Comparison of ENCODE assay signal across 9 cellular contexts in the genomic region with DNA sequence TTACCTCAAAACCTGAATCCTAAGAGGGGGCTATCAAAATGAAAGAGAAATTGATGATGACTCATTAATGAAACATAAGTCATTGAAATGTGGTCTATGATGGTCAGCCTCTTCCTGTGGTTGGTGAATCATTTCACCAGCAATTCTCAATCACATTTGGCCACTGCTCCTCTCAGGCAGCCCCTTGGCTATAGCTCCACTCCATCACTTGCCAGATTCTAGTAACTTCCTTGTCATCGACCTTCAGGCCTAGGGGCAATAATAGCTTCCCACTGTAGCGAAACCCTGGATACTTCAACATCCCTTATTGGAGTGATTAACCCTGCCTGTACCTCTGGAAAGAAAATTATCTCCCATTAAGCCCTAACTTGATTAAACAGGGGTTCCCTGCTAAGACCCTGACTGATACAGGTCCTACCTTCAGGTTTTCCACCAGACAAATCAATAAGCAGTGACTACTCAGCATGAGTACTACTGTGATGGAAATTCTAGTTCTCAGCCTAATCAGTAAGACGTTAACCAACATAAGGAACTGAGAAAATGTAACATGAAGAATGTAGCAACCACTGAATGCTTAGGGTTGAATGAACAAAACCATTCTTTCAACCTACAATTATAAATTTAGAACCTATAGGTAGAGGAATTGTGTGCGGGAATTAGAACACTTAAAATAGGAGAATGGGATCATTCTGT. TPM values are rescaled to one million over a fixed set of nuclear protein-coding genes. Genes with fewer than 3 reads are reported as not detected.
A peak's percentile ranks its signal among the peaks of the same experiment; 100 is the strongest.
DNase-seq lines count a peak whose midpoint lies in the region; ATAC-seq and TF ChIP-seq lines count a peak whose summit lies in the region.
"Had no signal": no experiment of that assay in that cellular context is flagged by ENCODE, and none has a peak within 500 bp of the region (broad histone marks: within the 10 kb centered on the region; RNA-seq: fewer than 3 reads in every experiment).

No MANE protein-coding gene starts in this region.

- POLR2A ChIA-PET in HCT116 (lab: Charles Lee) (no interaction called here), OCI-LY7 (lab: Charles Lee) (interaction anchor here (1.1 kb wide), 1 partner anchor 21 kb away, joined by 3 read pairs; no protein-coding TSS in a partner anchor)
- POLR2A ChIA-PET in CD4-positive, alpha-beta memory T cell (lab: Charles Lee; ENCODE audit: partially characterized antibody): interaction anchor here (1.2 kb wide), 1 partner anchor 409 kb away, joined by 5 read pairs; a partner anchor contains a TSS

- no peaks in the 10 kb centered on the region for H3K36me3 ChIP-seq in HCT116 (ENCODE audit: control insufficient read depth in 1 of 2, insufficient read depth in 2 of 2, low read length in 2 of 2)
- no peaks in the 10 kb centered on the region for H3K36me3 ChIP-seq in OCI-LY7 (ENCODE audit: insufficient read depth, low read length)
- no peaks in the 10 kb centered on the region for H3K36me3 ChIP-seq in CD4-positive, alpha-beta memory T cell (ENCODE audit: insufficient read depth, low read length)
- H3K36me3 ChIP-seq: SJCRH30 had no signal

- H2AFZ ChIP-seq in HCT116 (ENCODE audit: low read depth, low read length, poor library complexity, severe bottlenecking) (peak overlapping the region; percentile 33), OCI-LY7 (ENCODE audit: low read length) (no peak overlapping the region)

- no peak overlapping the region for H3K27ac Mint-ChIP-seq in CD4-positive, alpha-beta memory T cell

- CTCF ChIA-PET in HCT116 (lab: Charles Lee): interaction anchor here (0.8 to 2.3 kb wide), 6 partner anchors 19 to 1418 kb away, joined by 3 to 9 read pairs (median 4); a partner anchor contains a TSS
- CTCF ChIA-PET in OCI-LY7 (lab: Charles Lee; ENCODE audit: unreplicated experiment): no interaction called here
- CTCF ChIA-PET in CD4-positive, alpha-beta memory T cell (lab: Charles Lee; ENCODE audit: partially characterized antibody): interaction anchor here (0.6 to 2.1 kb wide), 14 partner anchors 9 to 937 kb away, joined by 3 to 11 read pairs (median 4); a partner anchor contains a TSS

- BruUV-seq in HCT116 (replicated peaks; lab: Mats Ljungman, UMichigan): no TSS peak
- BruUV-seq in OCI-LY7 (replicated peaks; lab: Mats Ljungman, UMichigan): no TSS peak

- H3K4me2 ChIP-seq in HCT116 (ENCODE audit: low read length) (peak overlapping the region; percentile 4; the same call in 1 of the 2 replicates), OCI-LY7 (ENCODE audit: low read length) (no peak overlapping the region)

- ATAC-seq in GM18517 (IDR thresholded peaks at IDR 0.05; ENCODE audit: unreplicated experiment) (peak; percentile 90), HCT116 (peak; percentile 58; the same call in 1 of the 2 replicates)

- H4K20me1 ChIP-seq in HCT116 (ENCODE audit: insufficient read depth) (no peaks in the 10 kb centered on the region), OCI-LY7 (ENCODE audit: insufficient read depth, low read length) (no peaks in the 10 kb centered on the region)

- peaks cover 0 to 4% (median 2%) of the 10 kb centered on the region in 4 donors for H3K4me1 Mint-ChIP-seq in CD4-positive, alpha-beta memory T cell

- H3K27me3 Mint-ChIP-seq in CD4-positive, alpha-beta memory T cell: peaks cover 0 to 1% of the 10 kb centered on the region in 2 donors

- TF ChIP-seq POLR2A in HCT116 (IDR thresholded peaks at IDR 0.05; ENCODE audit: borderline replicate concordance, extremely low read depth, insufficient read depth, insufficient read length): no peak

- H3K4me1 ChIP-seq in HCT116 (ENCODE audit: control insufficient read depth in 1 of 2, insufficient read depth in 2 of 2, low read length in 2 of 2): peaks cover 0 to 9% of the 10 kb centered on the region in 2 experiments; a peak in 1 of 4 replicates
- H3K4me1 ChIP-seq in OCI-LY7 (ENCODE audit: insufficient read depth, low read length, poor library complexity, severe bottlenecking): no peaks in the 10 kb centered on the region
- H3K4me1 ChIP-seq in CD4-positive, alpha-beta memory T cell (ENCODE audit: insufficient read depth, low read length): no peaks in the 10 kb centered on the region

- TF ChIP-seq RAD21 in HCT116 (IDR thresholded peaks at IDR 0.05; ENCODE audit: low read depth): no peak

- H3K4me3 Mint-ChIP-seq in CD4-positive, alpha-beta memory T cell: no peak overlapping the region

- DNase-seq in HCT116 (ENCODE audit: low read depth, low spot score): peak; percentile 18
- peak; percentile 78 for DNase-seq in NCI-H226
- peak; percentile 98 for DNase-seq in fibroblast of mammary gland (ENCODE audit: low read depth)
- DNase-seq in stimulated activated CD8-positive, alpha-beta memory T cell treated with anti-CD3 and anti-CD28 coated beads, Interleukin-4, amount 100 ng/mL, for 48 hours: peak; percentile 30
- DNase-seq in OCI-LY7 (ENCODE audit: low spot score): no peak
- no peak for DNase-seq in NCI-H1105 (lab: John Stamatoyannopoulos, UW)
- no peak for DNase-seq in CD4-positive, alpha-beta memory T cell

- intact Hi-C loops in HCT116 (cut with micrococcal nuclease): loop anchor here (1.0 to 5.0 kb wide), 6 partner anchors 58 to 1257 kb away; no protein-coding TSS in a partner anchor
- intact Hi-C loops in OCI-LY7 (cut with micrococcal nuclease; ENCODE audit: unreplicated experiment): loop anchor here (1.0 to 10.0 kb wide), 5 partner anchors 286 to 1260 kb away; a partner anchor contains a TSS
- intact Hi-C loops in CD4-positive, alpha-beta memory T cell (cut with micrococcal nuclease): loop anchor here (1.0 to 5.0 kb wide), 9 partner anchors 286 to 1291 kb away; a partner anchor contains a TSS

- H3K9ac ChIP-seq in HCT116 (ENCODE audit: low read length): no peak overlapping the region

- no peaks in the 10 kb centered on the region for H3K36me3 Mint-ChIP-seq in CD4-positive, alpha-beta memory T cell

- H3K79me2 ChIP-seq in HCT116 (ENCODE audit: insufficient read depth, low read length) (no peaks in the 10 kb centered on the region), OCI-LY7 (ENCODE audit: insufficient read depth, low read depth, low read length) (no peaks in the 10 kb centered on the region)

- RAD21 ChIA-PET in HCT116 (lab: Charles Lee; ENCODE audit: low non-redundant PET in 1 of 2, low total read pairs in 2 of 2, uncharacterized antibody in 2 of 2, unreplicated experiment in 2 of 2): no interaction called here

- no peaks in the 10 kb centered on the region for H3K9me3 Mint-ChIP-seq in CD4-positive, alpha-beta memory T cell

- H3K9me3 ChIP-seq in HCT116 (ENCODE audit: control insufficient read depth in 1 of 2, insufficient read depth in 1 of 2, low read depth in 1 of 2, low read length in 2 of 2) (no peaks in the 10 kb centered on the region), OCI-LY7 (ENCODE audit: low read length) (no peaks in the 10 kb centered on the region)
- no peaks in the 10 kb centered on the region for H3K9me3 ChIP-seq in CD4-positive, alpha-beta memory T cell (ENCODE audit: control insufficient read depth in 1 of 2, low read length in 2 of 2)
- H3K9me3 ChIP-seq: SJCRH30 had no signal

- TF ChIP-seq CTCF in HCT116 (IDR thresholded peaks at IDR 0.05 in 2 of 3, conservative IDR thresholded peaks at IDR 0.05 in 1 of 3; ENCODE audit: borderline replicate concordance in 1 of 3, insufficient read depth in 1 of 3, low read depth in 2 of 3, low read length in 2 of 3) (no peak), fibroblast of mammary gland (conservative IDR thresholded peaks at IDR 0.05; ENCODE audit: control insufficient read depth, insufficient read depth, low read depth, low read length) (no peak), OCI-LY7 (conservative IDR thresholded peaks at IDR 0.05; ENCODE audit: low read length) (no peak)

- H3K9me2 ChIP-seq in HCT116 (ENCODE audit: insufficient read depth): no peaks in the 10 kb centered on the region
- H3K9me2 ChIP-seq in OCI-LY7 (ENCODE audit: insufficient read depth, low read length): no peaks in the 10 kb centered on the region

- H3K27ac ChIP-seq in HCT116 (ENCODE audit: low read depth, low read length) (no peak overlapping the region), OCI-LY7 (ENCODE audit: low read depth, low read length, poor library complexity, severe bottlenecking) (no peak overlapping the region)
- H3K27ac ChIP-seq in CD4-positive, alpha-beta memory T cell (ENCODE audit: low read depth, low read length): no peak overlapping the region
- H3K27ac ChIP-seq: SJCRH30 had no signal

- no peaks in the 10 kb centered on the region for H3K27me3 ChIP-seq in HCT116 (ENCODE audit: insufficient read depth, low read length)
- H3K27me3 ChIP-seq in CD4-positive, alpha-beta memory T cell (ENCODE audit: insufficient read depth, low read length): no peaks in the 10 kb centered on the region
- H3K27me3 ChIP-seq: SJCRH30 had no signal

- H3K4me3 ChIP-seq in HCT116 (replicated peaks in 1 of 2; ENCODE audit: low read depth in 1 of 2, low read length in 2 of 2) (no peak overlapping the region), fibroblast of mammary gland (ENCODE audit: control insufficient read depth, low read depth, low read length) (no peak overlapping the region), OCI-LY7 (ENCODE audit: low read depth, low read length, poor library complexity, severe bottlenecking) (no peak overlapping the region)
- H3K4me3 ChIP-seq in CD4-positive, alpha-beta memory T cell (ENCODE audit: low read length in 2 of 2): no peak overlapping the region
- H3K4me3 ChIP-seq: SJCRH30 had no signal

TF ChIP-seq in HCT116, 20 proteins besides CTCF, POLR2A, EP300 and RAD21:
- TF ChIP-seq CEBPB (IDR thresholded peaks at IDR 0.05; ENCODE audit: low read depth): no peak
- peak; percentile 45 for TF ChIP-seq FOSL1 (IDR thresholded peaks at IDR 0.05; ENCODE audit: low read depth)
- no peak for TF ChIP-seq ZFX (IDR thresholded peaks at IDR 0.05)
- no peak for TF ChIP-seq ZNF274 (IDR thresholded peaks at IDR 0.05; ENCODE audit: low read depth, low read length)
- TF ChIP-seq JUND (IDR thresholded peaks at IDR 0.05): peak; percentile 34; the same call in 1 of the 2 replicates

RNA-seq across cellular contexts. Expression of a gene that starts 30.4 kb away (rescaled TPM):
- total RNA-seq in HCT116 (2021; ENCODE audit: unreplicated experiment): not detected
- polyA plus RNA-seq in HCT116 (2012): not detected in 2 replicates
- total RNA-seq in OCI-LY7 (2014; rRNA removed; shearing (Covaris generic)): not detected in 2 replicates
- not detected in 2 replicates for total RNA-seq in OCI-LY7 (2022)
- not detected for total RNA-seq in CD4-positive, alpha-beta memory T cell
- not detected for polyA plus RNA-seq in CD4-positive, alpha-beta memory T cell
- total RNA-seq: SJCRH30 had no signal

RNA-seq across cellular contexts. Expression of a gene that starts 52.2 kb away (rescaled TPM):
- total RNA-seq in HCT116 (2021; ENCODE audit: unreplicated experiment): not detected
- not detected in 2 replicates for polyA plus RNA-seq in HCT116 (2012)
- not detected in 2 replicates for total RNA-seq in OCI-LY7 (2014; rRNA removed; shearing (Covaris generic))
- total RNA-seq in OCI-LY7 (2022): not detected in 2 replicates
- not detected for total RNA-seq in CD4-positive, alpha-beta memory T cell
- polyA plus RNA-seq in CD4-positive, alpha-beta memory T cell: not detected
- total RNA-seq: SJCRH30 had no signal

Comparison
In these comparisons a context has a peak if more than half of its experiments do, and no peak if none do; other contexts are left out.
1. DNase-seq: peak in HCT116 (single experiment), NCI-H226 (single experiment), fibroblast of mammary gland (single experiment) and stimulated activated CD8-positive, alpha-beta memory T cell treated with anti-CD3 and anti-CD28 coated beads, Interleukin-4, amount 100 ng/mL, for 48 hours (single experiment); none in OCI-LY7 (single experiment), NCI-H1105 (single experiment) and CD4-positive, alpha-beta memory T cell (0 of 5).